In the genomic region with DNA sequence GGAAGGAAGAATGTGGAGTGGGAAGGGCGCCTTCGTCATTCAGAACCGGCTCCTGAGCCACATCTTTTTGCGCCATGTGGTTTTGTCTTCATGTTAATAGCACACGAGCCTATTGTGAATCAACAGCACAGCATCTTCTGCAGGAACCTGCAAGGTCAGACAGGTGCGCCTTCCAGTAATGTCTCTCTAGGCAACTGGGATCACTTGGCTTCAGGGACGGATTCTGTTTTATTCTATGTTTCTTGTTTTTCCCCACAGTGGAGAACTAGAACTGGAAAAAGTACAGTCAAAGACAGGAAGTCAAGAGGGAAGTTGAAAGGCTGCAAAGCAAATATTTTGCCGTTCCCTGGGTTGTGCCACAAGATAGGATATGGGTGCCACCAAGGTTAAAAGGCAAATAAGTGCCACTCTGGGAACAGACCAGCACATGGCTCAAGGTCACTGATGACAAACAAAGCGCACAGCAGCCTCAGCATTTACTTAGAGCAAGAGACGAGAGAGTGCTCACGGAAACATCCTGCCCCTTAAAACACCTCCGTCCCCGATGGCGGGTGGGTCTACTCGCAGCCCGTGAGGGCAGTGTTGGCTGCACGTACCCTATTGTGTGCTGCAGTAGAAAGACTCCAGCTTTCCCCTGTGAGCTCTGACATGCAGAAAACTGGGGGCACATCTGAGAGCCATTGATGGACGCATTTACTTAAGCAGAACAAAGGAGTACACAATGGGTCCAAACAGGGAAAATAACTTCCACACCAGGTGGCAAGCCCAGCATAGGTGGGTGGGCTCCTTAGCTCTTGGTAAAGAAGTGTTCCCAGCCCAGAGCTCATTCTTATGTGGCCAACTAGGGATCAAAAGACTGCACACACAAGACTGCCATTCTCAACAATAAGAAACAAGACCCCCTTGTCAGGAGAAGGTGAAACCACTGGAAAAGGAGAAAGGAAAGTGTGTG, we compare ENCODE assay signal across 10 cellular contexts.
"Had no signal": no experiment of that assay in that cellular context is flagged by ENCODE, and none has a peak within 500 bp of the region (broad histone marks: within the 10 kb centered on the region; RNA-seq: fewer than 3 reads in every experiment).

No MANE protein-coding gene starts in this region.

- H3K9me3 ChIP-seq: lower lobe of right lung, psoas muscle, right lobe of liver had no signal

- H3K36me3 ChIP-seq: lower lobe of right lung, right lobe of liver had no signal

- H3K27ac ChIP-seq: lower lobe of right lung, psoas muscle, right lobe of liver had no signal

- ATAC-seq: effector memory CD8-positive, alpha-beta T cell; lower lobe of right lung; psoas muscle; stimulated activated naive CD8-positive, alpha-beta T cell treated with anti-CD3 and anti-CD28 coated beads, Interleukin-15, Interleukin-2, amounts not matched to agents 100 U/mL and 50 U/mL, for 24 hours had no signal

- H3K4me3 ChIP-seq: lower lobe of right lung, psoas muscle, right lobe of liver had no signal

- H3K27me3 ChIP-seq: right lobe of liver had no signal

- H3K4me1 ChIP-seq: lower lobe of right lung, psoas muscle had no signal

- DNase-seq: activated CD4-positive, alpha-beta T cell treated with anti-CD3 and anti-CD28 coated beads, Interleukin-2, amount 10 ng/mL, durations not matched to agents 7 days and 5 days; activated CD4-positive, CD25-positive, alpha-beta regulatory T cell; activated CD8-positive, alpha-beta memory T cell treated with anti-CD3 and anti-CD28 coated beads for 24 hours; activated naive CD4-positive, alpha-beta T cell treated with anti-CD3 and anti-CD28 coated beads for 36 hours; effector memory CD8-positive, alpha-beta T cell; erythroblast; lower lobe of right lung; psoas muscle; right lobe of liver; stimulated activated naive CD8-positive, alpha-beta T cell treated with anti-CD3 and anti-CD28 coated beads, Interleukin-15, Interleukin-2, amounts not matched to agents 100 U/mL and 50 U/mL, for 24 hours had no signal
